ENCODE assay signal across 26 cellular contexts in the genomic region with DNA sequence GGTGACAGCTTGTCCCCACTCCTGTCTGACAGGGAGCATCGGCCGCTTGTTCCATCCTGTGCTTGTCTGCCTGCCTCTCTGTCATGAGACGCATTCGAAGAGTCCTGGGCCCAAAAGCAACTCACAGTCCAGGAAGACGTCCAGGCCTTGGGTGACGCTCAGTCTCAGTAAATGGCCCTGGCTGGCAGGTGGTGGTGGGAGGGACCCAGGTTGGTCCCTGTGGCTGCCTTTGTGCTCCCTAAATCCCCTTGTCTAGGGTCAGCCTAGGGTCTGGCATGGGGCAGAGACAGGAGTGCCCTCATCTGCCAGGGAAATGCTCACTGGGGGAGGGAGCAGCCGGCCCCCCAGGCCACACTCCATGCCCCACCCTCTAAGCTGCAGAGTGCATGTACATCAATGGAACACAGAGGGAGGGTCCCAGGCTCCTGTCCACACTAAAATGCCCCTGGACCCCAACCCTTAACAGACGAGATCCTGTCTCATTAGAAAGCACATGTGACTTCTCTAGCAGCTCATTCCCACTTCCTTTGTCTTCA.
DNase-seq lines count a peak whose midpoint lies in the region; ATAC-seq, FAIRE-seq and TF ChIP-seq lines count a peak whose summit lies in the region.
"Had no signal": no experiment of that assay in that cellular context is flagged by ENCODE, and none has a peak within 500 bp of the region (broad histone marks: within the 10 kb centered on the region; RNA-seq: fewer than 3 reads in every experiment).

No MANE protein-coding gene starts in this region.

- FAIRE-seq in urothelium cell line (lab: Jason Lieb, UNC) (peak; percentile 40), H54 (lab: Jason Lieb, UNC) (no peak)
- FAIRE-seq: endometrium, HTR-8/SVneo, keratinocyte had no signal

- intact Hi-C loops in posterior vena cava (cut with DNase I), result no loop called here

- TF ChIP-seq POLR2A in H54 (IDR thresholded peaks at IDR 0.05; ENCODE audit: low read depth, low read length), result no peak

- ATAC-seq in left lobe of liver, result no peak

- peak; percentile 54 for DNase-seq in activated CD8-positive, alpha-beta memory T cell treated with anti-CD3 and anti-CD28 coated beads for 24 hours
- no peak for DNase-seq in activated CD8-positive, alpha-beta memory T cell treated with anti-CD3 and anti-CD28 coated beads, Interleukin-2, amount 50 U/mL, for 4 hours
- DNase-seq in left lobe of liver (ENCODE audit: low spot score), result peak; percentile 23
- DNase-seq in posterior vena cava (ENCODE audit: low spot score), result peak; percentile 67
- DNase-seq in urothelium cell line (ENCODE audit: low spot score), result no peak
- no peak for DNase-seq in H54 (ENCODE audit: insufficient read length, low spot score)
- no peak for DNase-seq in DMS 273 (lab: John Stamatoyannopoulos, UW; ENCODE audit: unreplicated experiment)
- DNase-seq in activated naive CD4-positive, alpha-beta T cell treated with Interleukin-2 at 50 U/mL for 16 hours, result no peak
- DNase-seq: activated CD4-positive, alpha-beta T cell treated with anti-CD3 and anti-CD28 coated beads, Interleukin-2, amount 50 U/mL, for 1 hour; activated naive CD4-positive, alpha-beta T cell; AML-193; amniotic stem cell; colonic mucosa; GM23248; KBM-7; NCI-H1436; NCI-H446 treated with DMSO at 0.1 percent for 48 hours; occipital lobe; PC-9; SHP77; stimulated activated CD4-positive, alpha-beta T cell treated with anti-CD3 and anti-CD28 coated beads, Interleukin-12 subunit alpha, Interleukin-12 subunit beta, amount 100 ng/mL, for 4 hours; SW 1271; T1000 had no signal

Comparison
In these comparisons a context has a peak if more than half of its experiments do, and no peak if none do; other contexts are left out.
1. DNase-seq: peak in activated CD8-positive, alpha-beta memory T cell treated with anti-CD3 and anti-CD28 coated beads for 24 hours (single experiment), left lobe of liver (single experiment) and posterior vena cava (single experiment); none in activated CD8-positive, alpha-beta memory T cell treated with anti-CD3 and anti-CD28 coated beads, Interleukin-2, amount 50 U/mL, for 4 hours (single experiment), urothelium cell line (single experiment), H54 (single experiment), DMS 273 (single experiment) and activated naive CD4-positive, alpha-beta T cell treated with Interleukin-2 at 50 U/mL for 16 hours (single experiment).